Comparison of ENCODE assay signal across 27 cellular contexts in genomic region chr7:116337800-116338199, GRCh38.
"Had no signal": no experiment of that assay in that cellular context is flagged by ENCODE, and none has a peak within 500 bp of the region (broad histone marks: within the 10 kb centered on the region; RNA-seq: fewer than 3 reads in every experiment).

No MANE protein-coding gene starts in this region.

- ATAC-seq: activated CD8-positive, alpha-beta T cell treated with anti-CD3 and anti-CD28 coated beads for 36 hours; activated T-cell treated with anti-CD3 and anti-CD28 coated beads, Interleukin-2, amount 50 U/mL, for 72 hours; T-cell had no signal

- H3K27me3 ChIP-seq: adrenal gland, breast epithelium had no signal

- H3K27ac ChIP-seq: adrenal gland, breast epithelium, coronary artery, PC-9, WERI-Rb-1 had no signal

- H3K36me3 ChIP-seq: adrenal gland, breast epithelium, WERI-Rb-1 had no signal

- H3K4me3 ChIP-seq: adrenal gland, breast epithelium, coronary artery, PC-9 had no signal

- DNase-seq: activated CD4-positive, alpha-beta T cell treated with anti-CD3 and anti-CD28 coated beads for 4 hours; activated CD8-positive, alpha-beta memory T cell treated with anti-CD3 and anti-CD28 coated beads, Interleukin-2, amount 50 U/mL, for 4 hours; activated CD8-positive, alpha-beta T cell treated with anti-CD3 and anti-CD28 coated beads for 36 hours; activated gamma-delta T cell treated with Interleukin-2 at 50 U/mL for 16 hours; activated naive CD4-positive, alpha-beta T cell treated with anti-CD3 and anti-CD28 coated beads, Interleukin-2, amount 10 ng/mL, durations not matched to agents 7 days and 5 days; activated naive CD8-positive, alpha-beta T cell treated with anti-CD3 and anti-CD28 coated beads, Interleukin-2, amount 10 ng/mL, durations not matched to agents 7 days and 5 days; activated T-cell treated with anti-CD3 and anti-CD28 coated beads, Interleukin-2, amount 50 U/mL, for 72 hours; adrenal gland; anterior cingulate cortex; central memory CD4-positive, alpha-beta T cell; NCI-H1092 treated with DMSO at 0.1 percent for 48 hours; NCI-H1417 treated with DMSO at 0.1 percent for 48 hours; NCI-H1694; NCI-H2029; NCI-H2107; NCI-H2171 treated with DMSO at 0.1 percent for 48 hours; NCI-H226; NCI-H510A treated with DMSO at 0.1 percent for 48 hours; NCI-H69; PC-9; SIG-M5; T-cell; T-helper 2 cell; T1000; WERI-Rb-1 had no signal

- H3K9me3 ChIP-seq: adrenal gland, breast epithelium had no signal

- H3K4me1 ChIP-seq: breast epithelium had no signal
